2 cellular contexts compared by ENCODE assay signal in the genomic region with DNA sequence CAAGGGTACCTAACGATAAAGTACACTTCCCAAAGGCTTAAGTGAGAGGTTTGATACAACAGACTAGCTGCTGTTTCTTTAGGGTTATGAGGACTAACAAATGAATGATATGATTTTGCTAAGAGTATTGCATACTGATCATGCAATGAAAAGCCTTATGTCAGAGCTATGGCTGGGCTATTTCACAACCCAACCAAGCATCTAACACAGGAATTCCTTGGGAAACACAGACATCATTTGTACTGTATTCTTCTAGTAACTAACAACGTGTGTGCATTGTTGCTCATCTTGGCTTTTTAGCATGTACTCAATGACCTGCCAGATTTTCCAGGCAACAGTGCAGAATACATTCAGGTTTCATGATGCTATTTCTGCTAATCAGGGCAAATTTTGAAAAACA.
A peak's percentile ranks its signal among the peaks of the same experiment; 100 is the strongest.
TF ChIP-seq lines count a peak whose summit lies in the region.

No MANE protein-coding gene starts in this region.

TF ChIP-seq in IMR-90, 13 proteins besides CTCF, POLR2A, EP300 and RAD21:
- TF ChIP-seq SMC3 (IDR thresholded peaks at IDR 0.05; ENCODE audit: low read depth, low read length) (no peak), USF2 (IDR thresholded peaks at IDR 0.05; ENCODE audit: low read depth, low read length) (no peak), CEBPB (IDR thresholded peaks at IDR 0.05; ENCODE audit: low read depth, low read length) (peak; percentile 98), CHD1 (IDR thresholded peaks at IDR 0.05; ENCODE audit: low read depth, low read length) (no peak)

TF ChIP-seq in HepG2, 621 proteins besides CTCF, POLR2A, EP300 and RAD21:
- no peak for TF ChIP-seq ZNF260 (CRISPR knock-in tag; IDR thresholded peaks at IDR 0.05; ENCODE audit: borderline replicate concordance, low read depth)
- no peak for TF ChIP-seq THRA (CRISPR knock-in tag; IDR thresholded peaks at IDR 0.05; ENCODE audit: borderline replicate concordance)
- TF ChIP-seq ZC3H13 (CRISPR knock-in tag; IDR thresholded peaks at IDR 0.05): no peak
